Comparison of ENCODE assay signal across 1 cellular context in genomic region chr10:126882055-126882454, GRCh38. TPM values are rescaled to one million over a fixed set of nuclear protein-coding genes. Genes with fewer than 3 reads are reported as not detected.
"Had no signal": no experiment of that assay in that cellular context is flagged by ENCODE, and none has a peak within 500 bp of the region (broad histone marks: within the 10 kb centered on the region; RNA-seq: fewer than 3 reads in every experiment).

No MANE protein-coding gene starts in this region.

RNA-seq across cellular contexts. Expression of gene DOCK1, which starts 23.2 kb away (rescaled TPM):
- total RNA-seq: activated B cell treated with CpG ODN at 0.5 μM for 24 hours had no signal
